ENCODE assay signal across 28 cellular contexts in the genomic region with DNA sequence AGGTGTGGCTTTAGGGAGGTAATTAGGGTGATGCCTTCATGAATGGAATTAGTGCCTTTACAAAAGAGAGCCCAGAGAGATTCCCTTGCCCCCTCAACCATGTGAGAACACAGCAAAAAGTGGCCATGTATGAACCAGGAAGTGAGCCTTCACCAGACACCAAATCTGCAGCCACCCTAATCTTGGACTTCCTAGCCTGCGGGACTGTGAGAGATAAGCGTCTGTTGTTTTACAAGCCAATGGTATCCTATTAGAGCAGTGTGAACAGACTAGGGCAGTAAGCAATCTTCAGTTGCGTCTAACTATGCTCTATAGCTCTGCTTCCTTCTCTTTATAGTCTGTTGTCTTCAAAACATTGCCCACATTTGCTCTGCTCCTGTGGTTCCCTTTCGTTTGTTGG.
DNase-seq lines count a peak whose midpoint lies in the region; ATAC-seq, FAIRE-seq and TF ChIP-seq lines count a peak whose summit lies in the region.
"Had no signal": no experiment of that assay in that cellular context is flagged by ENCODE, and none has a peak within 500 bp of the region (broad histone marks: within the 10 kb centered on the region; RNA-seq: fewer than 3 reads in every experiment).

No MANE protein-coding gene starts in this region.

- CTCF ChIA-PET in SK-N-SH (lab: Yijun Ruan, JAX) = no interaction called here
- CTCF ChIA-PET in K562 (lab: Yijun Ruan, JAX; ENCODE audit: low intra/inter-chr PET ratio) = no interaction called here

- DNase-seq in SK-N-SH = peak; percentile 7
- peak; percentile 39 for DNase-seq in Karpas-422
- DNase-seq in K562 (ENCODE audit: extremely low read depth in 1 of 4, low spot score in 3 of 4) = peak in 2 of 4 experiments; percentile 9 to 60
- no peak for DNase-seq in midbrain (lab: John Stamatoyannopoulos, UW)
- no peak for DNase-seq in lower leg skin (ENCODE audit: low spot score in 2 of 2)
- DNase-seq in Kasumi-1 (lab: John Stamatoyannopoulos, UW) = no peak
- DNase-seq: activated CD4-positive, alpha-beta T cell treated with anti-CD3 and anti-CD28 coated beads, Interleukin-2, amount 50 U/mL, for 48 hours; activated T-cell treated with anti-CD3 and anti-CD28 coated beads, Interleukin-2, amount 50 U/mL, for 72 hours; CD4-positive, alpha-beta T cell; central memory CD4-positive, alpha-beta T cell; cortex of kidney; left cardiac atrium; mesenchymal stem cell; MM.1S; NCI-H2029; NCI-H526; SHP77 treated with DMSO at 0.1 percent for 48 hours; stimulated activated CD8-positive, alpha-beta memory T cell treated with anti-CD3 and anti-CD28 coated beads, Interleukin-4, amount 100 ng/mL, for 48 hours; stimulated activated naive CD8-positive, alpha-beta T cell treated with anti-CD3 and anti-CD28 coated beads, Interleukin-15, amount 100 ng/mL, for 72 hours; T1000; uterus had no signal

- no peaks in the 10 kb centered on the region for H3K9me1 ChIP-seq in K562 (ENCODE audit: control insufficient read depth, insufficient read depth, low read length)

- H3K9ac ChIP-seq in SK-N-SH (no peak overlapping the region), Karpas-422 (ENCODE audit: low read length) (no peak overlapping the region), K562 (ENCODE audit: insufficient read depth in 1 of 2, low read depth in 2 of 2, low read length in 2 of 2) (no peak overlapping the region)

- H3K9me3 ChIP-seq in SK-N-SH (no peaks in the 10 kb centered on the region), Karpas-422 (ENCODE audit: low read length) (no peaks in the 10 kb centered on the region), K562 (replicated peaks; ENCODE audit: control insufficient read depth, insufficient read depth, low read depth, low read length) (no peaks in the 10 kb centered on the region), mesodermal cell (ENCODE audit: control insufficient read depth, low read length) (peaks cover 3% of the 10 kb centered on the region)
- H3K9me3 ChIP-seq: thoracic aorta, uterus had no signal

- H3K36me3 ChIP-seq in SK-N-SH (replicated peaks in 1 of 2; ENCODE audit: control insufficient read depth in 1 of 2, insufficient read depth in 2 of 2, low read length in 1 of 2) = no peaks in the 10 kb centered on the region
- H3K36me3 ChIP-seq in Karpas-422 (ENCODE audit: insufficient read depth, low read length) = no peaks in the 10 kb centered on the region
- H3K36me3 ChIP-seq in K562 (ENCODE audit: control insufficient read depth, insufficient read depth, low read length) = no peaks in the 10 kb centered on the region
- H3K36me3 ChIP-seq in mesodermal cell (ENCODE audit: control insufficient read depth, insufficient read depth, low read length) = no peaks in the 10 kb centered on the region
- H3K36me3 ChIP-seq: thoracic aorta, uterus had no signal

- in situ Hi-C loops in K562 (cut with MboI) = no loop called here

- peaks cover 0 to 4% of the 10 kb centered on the region in 2 experiments; a peak in 2 of 4 replicates for H3K4me1 ChIP-seq in SK-N-SH (ENCODE audit: control insufficient read depth in 1 of 2, insufficient read depth in 2 of 2, low read depth in 1 of 2, low read length in 1 of 2)
- no peaks in the 10 kb centered on the region for H3K4me1 ChIP-seq in Karpas-422 (ENCODE audit: low read length)
- peaks cover 0 to 6% of the 10 kb centered on the region in 2 experiments; a peak in 2 of 5 replicates for H3K4me1 ChIP-seq in K562 (replicated peaks in 1 of 2; ENCODE audit: control insufficient read depth in 2 of 2, insufficient read depth in 2 of 2, low read length in 2 of 2)
- H3K4me1 ChIP-seq in mesodermal cell (ENCODE audit: control insufficient read depth, insufficient read depth, low read length, poor library complexity, severe bottlenecking) = peaks cover 3% of the 10 kb centered on the region
- H3K4me1 ChIP-seq: uterus had no signal

- ATAC-seq in SK-N-SH treated with all-trans-retinoic acid at 6 μM for 48 hours = no peak
- peak; percentile 88 for ATAC-seq in K562
- ATAC-seq: activated T-cell treated with anti-CD3 and anti-CD28 coated beads, Interleukin-2, amount 50 U/mL, for 72 hours; Panc1; stimulated activated naive CD8-positive, alpha-beta T cell treated with anti-CD3 and anti-CD28 coated beads, Interleukin-15, amount 100 ng/mL, for 72 hours had no signal

- H3K79me2 ChIP-seq in SK-N-SH (ENCODE audit: insufficient read depth) (no peaks in the 10 kb centered on the region), Karpas-422 (ENCODE audit: low read length) (no peaks in the 10 kb centered on the region), K562 (ENCODE audit: control insufficient read depth, insufficient read depth, low read length) (no peaks in the 10 kb centered on the region)
- H3K79me2 ChIP-seq: hepatocyte had no signal

- H2AFZ ChIP-seq in SK-N-SH (ENCODE audit: low read depth) (no peak overlapping the region), Karpas-422 (ENCODE audit: low read length) (no peak overlapping the region), K562 (ENCODE audit: low read depth, low read length) (peak overlapping the region; percentile 38)
- H2AFZ ChIP-seq: hepatocyte had no signal

- TF ChIP-seq CTCF in SK-N-SH (IDR thresholded peaks at IDR 0.05) (no peak), K562 (IDR thresholded peaks at IDR 0.05 in 2 of 3, conservative IDR thresholded peaks at IDR 0.05 in 1 of 3; ENCODE audit: insufficient read depth in 2 of 3, low read depth in 1 of 3, low read length in 3 of 3) (no peak), lower leg skin (IDR thresholded peaks at IDR 0.05) (no peak)

- intact Hi-C loops in K562 (cut with micrococcal nuclease) = no loop called here
- intact Hi-C loops in lower leg skin (cut with DNase I; ENCODE audit: low total_unique reads) = no loop called here

- TF ChIP-seq POLR2A in K562 (conservative IDR thresholded peaks at IDR 0.05) = no peak
- TF ChIP-seq POLR2A in lower leg skin (IDR thresholded peaks at IDR 0.05) = no peak

- no peaks in the 10 kb centered on the region for H3F3A ChIP-seq in SK-N-SH (replicated peaks; ENCODE audit: insufficient read depth)

- FAIRE-seq in K562 (lab: Jason Lieb, UNC) = peak; percentile 15
- FAIRE-seq: GM18507, GM19239 had no signal

- TF ChIP-seq RAD21 in SK-N-SH (IDR thresholded peaks at IDR 0.05; ENCODE audit: low read length) (no peak), K562 (CRISPR knock-in tag; conservative IDR thresholded peaks at IDR 0.05 in 1 of 2, IDR thresholded peaks at IDR 0.05 in 1 of 2) (no peak)

- H4K20me1 ChIP-seq in SK-N-SH (ENCODE audit: insufficient read depth) (no peaks in the 10 kb centered on the region), Karpas-422 (ENCODE audit: insufficient read depth, low read depth, low read length) (no peaks in the 10 kb centered on the region), K562 (replicated peaks; ENCODE audit: control insufficient read depth, insufficient read depth, low read length) (no peaks in the 10 kb centered on the region)

- no peak overlapping the region for H3K4me2 ChIP-seq in SK-N-SH
- H3K4me2 ChIP-seq in Karpas-422 (ENCODE audit: low read depth, low read length, poor library complexity, severe bottlenecking) = no peak overlapping the region
- H3K4me2 ChIP-seq in K562 (ENCODE audit: insufficient read depth, low read length) = 0 out of 2 replicates have a peak overlapping the region, but pooled peaks have one; percentile 33
- H3K4me2 ChIP-seq: hepatocyte had no signal

- no peak for TF ChIP-seq EP300 in SK-N-SH (IDR thresholded peaks at IDR 0.05; ENCODE audit: borderline replicate concordance in 1 of 2, low read depth in 1 of 2, low read length in 1 of 2)
- no peak; the same call in 1 of the 2 replicates for TF ChIP-seq EP300 in K562 (IDR thresholded peaks at IDR 0.05; ENCODE audit: low read length)

- POLR2A ChIA-PET in SK-N-SH (lab: Yijun Ruan, JAX) = no interaction called here
- POLR2A ChIA-PET in K562 (lab: Yijun Ruan, JAX) = no interaction called here

- no TSS peak for BruUV-seq in K562 (replicated peaks; lab: Mats Ljungman, UMichigan)

- H3K9me2 ChIP-seq in SK-N-SH (no peaks in the 10 kb centered on the region), Karpas-422 (replicated peaks; ENCODE audit: insufficient read depth, low read length) (no peaks in the 10 kb centered on the region; the same call in 1 of the 2 replicates)

- H3K27ac ChIP-seq in SK-N-SH (ENCODE audit: low read depth in 2 of 2, low read length in 1 of 2) (peak overlapping the region in 1 of 2 experiments; percentile 78; a peak in 2 of 4 replicates), Karpas-422 (ENCODE audit: low read length) (no peak overlapping the region), K562 (ENCODE audit: extremely low read depth, low read depth, low read length) (no peak overlapping the region; the same call in 2 of the 3 replicates), mesodermal cell (ENCODE audit: low read depth, low read length, severe bottlenecking) (peak overlapping the region; percentile 64)
- H3K27ac ChIP-seq: hepatocyte, thoracic aorta, uterus had no signal

- no peaks in the 10 kb centered on the region for H3K27me3 ChIP-seq in SK-N-SH (ENCODE audit: insufficient read depth)
- H3K27me3 ChIP-seq in Karpas-422 (ENCODE audit: low read length) = no peaks in the 10 kb centered on the region
- H3K27me3 ChIP-seq in K562 (ENCODE audit: control insufficient read depth in 2 of 2, insufficient read depth in 2 of 2, low read length in 2 of 2) = no peaks in the 10 kb centered on the region
- H3K27me3 ChIP-seq: hepatocyte, uterus had no signal

- H3K4me3 ChIP-seq in SK-N-SH (ENCODE audit: low read depth in 2 of 2, low read length in 1 of 2) (no peak overlapping the region), Karpas-422 (ENCODE audit: low read length) (no peak overlapping the region), K562 (no peak overlapping the region), mesodermal cell (ENCODE audit: extremely low read depth, insufficient read depth, low read length, poor library complexity, severe bottlenecking) (no peak overlapping the region), lower leg skin (ENCODE audit: low read depth, poor library complexity, severe bottlenecking) (no peak overlapping the region)
- H3K4me3 ChIP-seq: hepatocyte, thoracic aorta, uterus had no signal

- WGBS in SK-N-SH (ENCODE audit: low lambda C conversion rate) = 83% methylated on average over 4 of the region's 4 CpGs
- WGBS in K562 (ENCODE audit: insufficient coverage, low coverage, missing lambda C conversion rate) = 2% methylated on average over 4 of the region's 4 CpGs
- WGBS in mesodermal cell (ENCODE audit: insufficient coverage in 2 of 2), 2 experiments = 75 to 87% methylated on average over 3 to 4 of the region's 4 CpGs
- WGBS in lower leg skin, 2 donors = 43 to 49% methylated on average over 4 of the region's 4 CpGs

TF ChIP-seq in K562, 482 proteins besides CTCF, POLR2A, EP300 and RAD21 (continues in another document):
- TF ChIP-seq SOX6 (IDR thresholded peaks at IDR 0.05) (peak; percentile 76), EGR1 (conservative IDR thresholded peaks at IDR 0.05) (no peak), TAF7 (tag; IDR thresholded peaks at IDR 0.05) (0 out of 2 replicates have a peak, but pooled peaks have one; percentile 24), BCOR (IDR thresholded peaks at IDR 0.05) (no peak), L3MBTL2 (IDR thresholded peaks at IDR 0.05) (peak; percentile 40; the same call in 1 of the 2 replicates), SMAD4 (CRISPR knock-in tag; conservative IDR thresholded peaks at IDR 0.05) (peak; percentile 85)

Comparison
In these comparisons a context has a peak if more than half of its experiments do, and no peak if none do; other contexts are left out.
1. DNase-seq: peak in SK-N-SH (single experiment) and Karpas-422 (single experiment); none in midbrain (single experiment), lower leg skin (0 of 2) and Kasumi-1 (0 of 2).
2. Of the 27 proteins assayed by ChIP-seq in both K562 and SK-N-SH: peak only in K562: ELF1; only in SK-N-SH: none; in both: GATA2; in neither: 22; mixed calls (peak in some experiments, not most) for 3.